In the genomic region with DNA sequence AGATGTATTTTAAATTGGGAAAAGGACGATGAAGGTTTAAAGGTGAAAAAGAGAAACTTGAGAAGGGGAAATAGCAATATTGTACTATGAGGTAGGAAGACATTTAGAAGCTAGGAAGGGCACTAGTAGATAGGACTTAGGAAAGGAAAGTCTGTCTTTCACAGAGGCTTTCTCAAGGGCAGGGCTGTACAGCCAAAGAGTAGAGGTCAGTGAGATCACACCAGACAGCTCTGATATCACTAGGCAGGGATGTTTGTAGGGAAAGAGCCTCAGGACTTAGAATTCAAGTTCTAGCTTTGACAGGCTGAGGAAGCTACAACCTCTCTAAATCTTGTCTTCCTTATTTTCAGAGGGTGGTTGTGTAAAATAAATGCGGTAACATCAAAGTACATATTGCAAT, we compare ENCODE assay signal across 14 cellular contexts.
DNase-seq lines count a peak whose midpoint lies in the region; ATAC-seq and TF ChIP-seq lines count a peak whose summit lies in the region.
"Had no signal": no experiment of that assay in that cellular context is flagged by ENCODE, and none has a peak within 500 bp of the region (broad histone marks: within the 10 kb centered on the region; RNA-seq: fewer than 3 reads in every experiment).

No MANE protein-coding gene starts in this region.

- no peaks in the 10 kb centered on the region for H3K36me3 ChIP-seq in cardiac muscle cell
- no peaks in the 10 kb centered on the region for H3K36me3 ChIP-seq in ovary

- H3K27ac ChIP-seq in cardiac muscle cell (peak overlapping the region; percentile 75), ovary (no peak overlapping the region)
- H3K27ac ChIP-seq: BLaER1 treated with 17β-estradiol and CSF1 and Interleukin-3, amounts not matched to agents 10 nM and 100 nM; GM23248 had no signal

- H3K4me1 ChIP-seq in cardiac muscle cell (ENCODE audit: low read depth) = peaks cover 27% of the 10 kb centered on the region
- H3K4me1 ChIP-seq in ovary (ENCODE audit: insufficient read depth) = no peaks in the 10 kb centered on the region

- no peak for TF ChIP-seq EP300 in ovary (IDR thresholded peaks at IDR 0.05)

- intact Hi-C loops in Right ventricle myocardium inferior (cut with DNase I) = no loop called here
- intact Hi-C loops in cardiac septum (cut with DNase I) = no loop called here
- intact Hi-C loops in left ventricle myocardium superior (cut with micrococcal nuclease) = no loop called here
- intact Hi-C loops in ovary (cut with DNase I) = no loop called here

- H3K4me3 ChIP-seq in cardiac muscle cell (no peak overlapping the region), ovary (no peak overlapping the region)
- H3K4me3 ChIP-seq: BLaER1 treated with 17β-estradiol and CSF1 and Interleukin-3, amounts not matched to agents 10 nM and 100 nM; GM23248 had no signal

- H3K27me3 ChIP-seq in cardiac muscle cell = no peaks in the 10 kb centered on the region
- no peaks in the 10 kb centered on the region for H3K27me3 ChIP-seq in ovary
- H3K27me3 ChIP-seq: BLaER1 treated with 17β-estradiol and CSF1 and Interleukin-3, amounts not matched to agents 10 nM and 100 nM had no signal

- TF ChIP-seq CTCF in cardiac muscle cell (IDR thresholded peaks at IDR 0.05; ENCODE audit: low read depth, low read length) (no peak), ovary (IDR thresholded peaks at IDR 0.05) (no peak)

- WGBS in ovary, 3 donors = 93 to 99% (median 97%) methylated on average over 2 of the region's 2 CpGs

- DNase-seq in Right ventricle myocardium inferior (ENCODE audit: missing footprints) (no peak), cardiac septum (ENCODE audit: low spot score) (no peak), cardiac muscle cell (ENCODE audit: low read depth in 1 of 2, low spot score in 1 of 2) (peak in 1 of 2 donors; percentile 55), left ventricle myocardium superior (no peak), ovary (no peak)
- DNase-seq: ACHN; CD4-positive, CD25-positive, alpha-beta regulatory T cell; DMS53; GF-D8; GM23248; H7 had no signal

- TF ChIP-seq POLR2A in ovary (IDR thresholded peaks at IDR 0.05) = no peak

- H3K9me3 ChIP-seq in cardiac muscle cell (ENCODE audit: low read depth) (no peaks in the 10 kb centered on the region), ovary (no peaks in the 10 kb centered on the region)
- H3K9me3 ChIP-seq: BLaER1 treated with 17β-estradiol and CSF1 and Interleukin-3, amounts not matched to agents 10 nM and 100 nM had no signal

- ATAC-seq in Right ventricle myocardium inferior (peak; percentile 60), left ventricle myocardium superior (peak; percentile 88), SK-N-SH treated with all-trans-retinoic acid at 6 μM for 48 hours (no peak), HG02678 (IDR thresholded peaks at IDR 0.05; ENCODE audit: unreplicated experiment) (no peak)

TF ChIP-seq in SK-N-SH treated with all-trans-retinoic acid at 6 μM for 48 hours, 23 proteins besides CTCF, POLR2A, EP300 and RAD21:
- no peak for TF ChIP-seq ISL1 (CRISPR knock-in tag; IDR thresholded peaks at IDR 0.05)
- TF ChIP-seq, protein P1, sequence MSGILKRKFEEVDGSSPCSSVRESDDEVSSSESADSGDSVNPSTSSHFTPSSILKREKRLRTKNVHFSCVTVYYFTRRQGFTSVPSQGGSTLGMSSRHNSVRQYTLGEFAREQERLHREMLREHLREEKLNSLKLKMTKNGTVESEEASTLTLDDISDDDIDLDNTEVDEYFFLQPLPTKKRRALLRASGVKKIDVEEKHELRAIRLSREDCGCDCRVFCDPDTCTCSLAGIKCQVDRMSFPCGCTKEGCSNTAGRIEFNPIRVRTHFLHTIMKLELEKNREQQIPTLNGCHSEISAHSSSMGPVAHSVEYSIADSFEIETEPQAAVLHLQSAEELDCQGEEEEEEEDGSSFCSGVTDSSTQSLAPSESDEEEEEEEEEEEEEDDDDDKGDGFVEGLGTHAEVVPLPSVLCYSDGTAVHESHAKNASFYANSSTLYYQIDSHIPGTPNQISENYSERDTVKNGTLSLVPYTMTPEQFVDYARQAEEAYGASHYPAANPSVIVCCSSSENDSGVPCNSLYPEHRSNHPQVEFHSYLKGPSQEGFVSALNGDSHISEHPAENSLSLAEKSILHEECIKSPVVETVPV (CRISPR knock-in tag; IDR thresholded peaks at IDR 0.05) = no peak
- TF ChIP-seq ZFP3 (CRISPR knock-in tag; IDR thresholded peaks at IDR 0.05) = no peak
- no peak for TF ChIP-seq TOX (CRISPR knock-in tag; IDR thresholded peaks at IDR 0.05; ENCODE audit: borderline replicate concordance)
- no peak for TF ChIP-seq OSR1 (CRISPR knock-in tag; IDR thresholded peaks at IDR 0.05)
- no peak for TF ChIP-seq RARB (CRISPR knock-in tag; IDR thresholded peaks at IDR 0.05)
- no peak for TF ChIP-seq ESRRG (CRISPR knock-in tag; IDR thresholded peaks at IDR 0.05)
TF ChIP-seq in SK-N-SH treated with all-trans-retinoic acid at 6 μM for 48 hours: peak in this region for 0.

Comparison
In these comparisons a context has a peak if more than half of its experiments do, and no peak if none do; other contexts are left out.
1. ATAC-seq: peak in Right ventricle myocardium inferior (single experiment) and left ventricle myocardium superior (single experiment); none in SK-N-SH treated with all-trans-retinoic acid at 6 μM for 48 hours (single experiment) and HG02678 (single experiment).